Comparison of ENCODE assay signal across 1 cellular context in the genomic region with DNA sequence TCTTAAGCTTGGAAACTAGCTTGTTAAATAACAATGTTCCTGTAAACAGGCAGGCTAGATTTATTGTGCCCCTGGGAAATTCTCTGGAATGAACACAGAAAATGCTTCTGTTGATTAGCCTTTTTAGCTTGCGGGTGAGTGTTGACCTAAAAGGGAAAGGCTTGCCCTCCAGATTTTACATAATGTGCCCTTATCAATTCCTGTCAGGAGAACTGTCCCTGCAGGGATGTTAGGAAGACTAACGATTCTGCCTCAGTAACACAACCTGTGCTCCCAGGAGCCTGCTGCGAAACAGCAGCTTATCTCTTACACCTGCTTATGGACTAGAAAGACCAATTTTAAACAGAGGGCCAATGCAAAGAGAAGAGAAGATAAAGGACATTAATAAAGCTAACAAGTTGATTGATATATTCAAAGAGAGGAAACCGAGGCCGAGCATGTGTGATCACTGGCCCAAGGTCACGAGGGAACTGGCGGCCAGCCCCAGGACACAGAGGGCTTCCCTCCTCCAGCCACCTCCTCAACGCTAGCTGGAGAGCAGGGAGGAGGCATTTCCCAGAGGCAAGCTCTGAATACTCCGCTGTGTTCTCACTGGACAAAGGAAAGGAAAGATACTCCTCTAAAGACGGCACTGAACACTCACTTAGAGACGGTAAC.
TF ChIP-seq lines count a peak whose summit lies in the region.

No MANE protein-coding gene starts in this region.

TF ChIP-seq in HEK293, 187 proteins besides CTCF, POLR2A, EP300 and RAD21 (continued from another document):
- TF ChIP-seq ZNF221 (tag by site-specific recombination; IDR thresholded peaks at IDR 0.05; ENCODE audit: borderline replicate concordance) (no peak), ZNF10 (tag by site-specific recombination; IDR thresholded peaks at IDR 0.05) (0 out of 2 replicates have a peak, but pooled peaks have one; percentile 15), ZNF692 (tag by site-specific recombination; IDR thresholded peaks at IDR 0.05) (no peak), ZNF292 (tag by site-specific recombination; IDR thresholded peaks at IDR 0.05; ENCODE audit: borderline replicate concordance, low read depth) (no peak), TCF7L2 (IDR thresholded peaks at IDR 0.05; ENCODE audit: borderline replicate concordance, low read depth, low read length) (peak; percentile 58; the same call in 1 of the 2 replicates), ZNF664 (tag by site-specific recombination; IDR thresholded peaks at IDR 0.05) (no peak), HOXC10 (CRISPR knock-in tag; IDR thresholded peaks at IDR 0.05) (no peak), ZXDB (tag by site-specific recombination; IDR thresholded peaks at IDR 0.05) (peak; percentile 62), ZBTB48 (tag by site-specific recombination; IDR thresholded peaks at IDR 0.05) (no peak), ZNF510 (tag by site-specific recombination; IDR thresholded peaks at IDR 0.05; ENCODE audit: insufficient replicate concordance) (no peak)
- TF ChIP-seq, protein P1, sequence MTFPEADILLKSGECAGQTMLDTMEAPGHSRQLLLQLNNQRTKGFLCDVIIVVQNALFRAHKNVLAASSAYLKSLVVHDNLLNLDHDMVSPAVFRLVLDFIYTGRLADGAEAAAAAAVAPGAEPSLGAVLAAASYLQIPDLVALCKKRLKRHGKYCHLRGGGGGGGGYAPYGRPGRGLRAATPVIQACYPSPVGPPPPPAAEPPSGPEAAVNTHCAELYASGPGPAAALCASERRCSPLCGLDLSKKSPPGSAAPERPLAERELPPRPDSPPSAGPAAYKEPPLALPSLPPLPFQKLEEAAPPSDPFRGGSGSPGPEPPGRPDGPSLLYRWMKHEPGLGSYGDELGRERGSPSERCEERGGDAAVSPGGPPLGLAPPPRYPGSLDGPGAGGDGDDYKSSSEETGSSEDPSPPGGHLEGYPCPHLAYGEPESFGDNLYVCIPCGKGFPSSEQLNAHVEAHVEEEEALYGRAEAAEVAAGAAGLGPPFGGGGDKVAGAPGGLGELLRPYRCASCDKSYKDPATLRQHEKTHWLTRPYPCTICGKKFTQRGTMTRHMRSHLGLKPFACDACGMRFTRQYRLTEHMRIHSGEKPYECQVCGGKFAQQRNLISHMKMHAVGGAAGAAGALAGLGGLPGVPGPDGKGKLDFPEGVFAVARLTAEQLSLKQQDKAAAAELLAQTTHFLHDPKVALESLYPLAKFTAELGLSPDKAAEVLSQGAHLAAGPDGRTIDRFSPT (tag by site-specific recombination; IDR thresholded peaks at IDR 0.05): no peak
